8 cellular contexts compared by ENCODE assay signal in genomic region chr19:36772341-36773222, GRCh38.
DNase-seq lines count a peak whose midpoint lies in the region; ATAC-seq lines count a peak whose summit lies in the region.

TSS of gene ZNF850 (minus strand) at chr19:36772807. CDS start at chr19:36762606, 10,201 bp downstream.

- peaks cover 18% of the 10 kb centered on the region for H3K36me3 Mint-ChIP-seq in central memory CD8-positive, alpha-beta T cell (ENCODE audit: insufficient read depth)

- H3K79me2 ChIP-seq in ACC112 (ENCODE audit: control insufficient read depth, insufficient read depth, low read length, unreplicated experiment) = peaks cover 11% of the 10 kb centered on the region

- H3K27ac ChIP-seq in ACC112 (ENCODE audit: low read depth, low read length) = peak within 1 kb of the TSS; percentile 69

- DNase-seq in NCI-H2196 (lab: John Stamatoyannopoulos, UW; ENCODE audit: unreplicated experiment) (peak; percentile 95), islet precursor cell (peak; percentile 97)
- DNase-seq in activated CD4-positive, CD25-positive, alpha-beta regulatory T cell (lab: John Stamatoyannopoulos, UW) = peak; percentile 81 to 94 (median 86)
- peak; percentile 90 to 96 for DNase-seq in central memory CD8-positive, alpha-beta T cell (ENCODE audit: low spot score in 2 of 2)
- DNase-seq in stimulated activated CD4-positive, alpha-beta T cell treated with anti-CD3 and anti-CD28 coated beads, Interleukin-12 subunit alpha, Interleukin-12 subunit beta, amount 100 ng/mL, for 4 hours = peak; percentile 93

- H3K27me3 ChIP-seq in ACC112 (ENCODE audit: insufficient read depth, low read length) = no peaks in the 10 kb centered on the region

- no peaks in the 10 kb centered on the region for H3K4me1 ChIP-seq in ACC112 (ENCODE audit: control insufficient read depth, insufficient read depth, low read length, unreplicated experiment)

- peak within 1 kb of the TSS; percentile 95 for H3K27ac Mint-ChIP-seq in central memory CD8-positive, alpha-beta T cell (ENCODE audit: low read depth)

- no peaks in the 10 kb centered on the region for H3K27me3 Mint-ChIP-seq in central memory CD8-positive, alpha-beta T cell

- peak within 1 kb of the TSS; percentile 94 for H3K4me3 ChIP-seq in ACC112 (ENCODE audit: low read depth, low read length)

- H2AFZ ChIP-seq in ACC112 (ENCODE audit: low read length, unreplicated experiment) = peak within 1 kb of the TSS; percentile 98

- peaks cover 25% of the 10 kb centered on the region for H3K4me1 Mint-ChIP-seq in central memory CD8-positive, alpha-beta T cell

- peak within 1 kb of the TSS; percentile 94 for H3K4me3 Mint-ChIP-seq in central memory CD8-positive, alpha-beta T cell

- peaks cover 11% of the 10 kb centered on the region for H3K9me3 Mint-ChIP-seq in central memory CD8-positive, alpha-beta T cell

- ATAC-seq in GM18868 (IDR thresholded peaks at IDR 0.05; ENCODE audit: unreplicated experiment) (peak; percentile 89), HG03103 (IDR thresholded peaks at IDR 0.05; ENCODE audit: low read depth, unreplicated experiment) (peak; percentile 92)
- ATAC-seq in central memory CD8-positive, alpha-beta T cell (replicated peaks; ENCODE audit: extremely low read depth, poor library complexity, severe bottlenecking) = peak; percentile 91

- no peaks in the 10 kb centered on the region for H3K36me3 ChIP-seq in ACC112 (ENCODE audit: insufficient read depth, low read length)

Comparison
In these comparisons a context has a peak if more than half of its experiments do, and no peak if none do; other contexts are left out.
1. Peak in every context shown above with its lines: DNase-seq, ATAC-seq, H3K4me3 ChIP-seq and H3K27ac ChIP-seq.